In the genomic region with DNA sequence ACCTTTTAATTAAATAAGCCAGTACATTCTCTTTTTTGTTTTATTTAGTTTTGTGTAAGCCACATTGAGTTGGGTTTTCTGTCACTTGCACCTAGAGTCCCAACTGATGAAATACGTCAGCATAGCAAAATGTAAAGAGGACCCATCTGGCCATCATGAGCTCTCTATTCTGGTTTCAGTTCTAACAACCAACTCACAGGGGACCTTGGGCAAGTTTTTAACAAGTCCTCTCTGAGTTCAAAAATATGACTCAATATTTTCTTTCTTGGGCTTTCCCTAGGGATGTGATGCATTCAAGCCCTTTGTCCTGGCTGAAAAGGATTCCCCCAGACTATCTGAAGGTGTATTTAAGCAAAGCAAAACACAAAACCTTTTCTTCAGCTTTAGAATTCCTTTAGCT, we compare ENCODE assay signal across 10 cellular contexts. TPM values are rescaled to one million over a fixed set of nuclear protein-coding genes. Genes with fewer than 3 reads are reported as not detected.
DNase-seq lines count a peak whose midpoint lies in the region; ATAC-seq and TF ChIP-seq lines count a peak whose summit lies in the region.
"Had no signal": no experiment of that assay in that cellular context is flagged by ENCODE, and none has a peak within 500 bp of the region (broad histone marks: within the 10 kb centered on the region; RNA-seq: fewer than 3 reads in every experiment).

No MANE protein-coding gene starts in this region.

- DNase-seq in sciatic nerve (ENCODE audit: low spot score) (no peak), activated gamma-delta T cell (lab: John Stamatoyannopoulos, UW) (no peak), brain microvascular endothelial cell (no peak), G401 (ENCODE audit: low spot score) (no peak)
- DNase-seq: activated effector memory CD4-positive, alpha-beta T cell treated with Interleukin-2 at 50 U/mL for 16 hours had no signal

- peak overlapping the region; percentile 49; the same call in 1 of the 2 replicates for H3K9ac ChIP-seq in BLaER1

- peak overlapping the region; percentile 74 for H3K27ac ChIP-seq in BLaER1
- no peak overlapping the region for H3K27ac ChIP-seq in brain microvascular endothelial cell
- H3K27ac ChIP-seq: neutrophil had no signal

- H3K4me1 ChIP-seq in BLaER1: peaks cover 50% of the 10 kb centered on the region

- peak overlapping the region; percentile 74 for H3K4me2 ChIP-seq in BLaER1

- peaks cover 14% of the 10 kb centered on the region for H3K9me3 ChIP-seq in BLaER1
- H3K9me3 ChIP-seq: neutrophil had no signal

- no peaks in the 10 kb centered on the region for H3K27me3 ChIP-seq in BLaER1
- H3K27me3 ChIP-seq in brain microvascular endothelial cell (replicated peaks): no peaks in the 10 kb centered on the region
- H3K27me3 ChIP-seq: neutrophil had no signal

- H4K20me1 ChIP-seq in BLaER1: no peaks in the 10 kb centered on the region

- ATAC-seq in GM19035 (IDR thresholded peaks at IDR 0.05; ENCODE audit: unreplicated experiment) (peak; percentile 95), HG02623 (IDR thresholded peaks at IDR 0.05; ENCODE audit: unreplicated experiment) (peak; percentile 93), HG03520 (IDR thresholded peaks at IDR 0.05; ENCODE audit: unreplicated experiment) (peak; percentile 85), sciatic nerve (no peak)

- H3K36me3 ChIP-seq in BLaER1 (0 out of 2 replicates have a peak, but pooled peaks cover under 1% of the 10 kb centered on the region), brain microvascular endothelial cell (replicated peaks) (no peaks in the 10 kb centered on the region)
- H3K36me3 ChIP-seq: neutrophil had no signal

- TF ChIP-seq CTCF in brain microvascular endothelial cell (IDR thresholded peaks at IDR 0.05; ENCODE audit: low read depth, low read length, missing control alignments): no peak

- in situ Hi-C loops in brain microvascular endothelial cell (cut with HindIII; ENCODE audit: low pct_ligation_motif_present, low sequenced_read_pairs): loop anchor here (25.0 kb wide), 1 partner anchor 325 kb away; no protein-coding TSS in a partner anchor
- in situ Hi-C loops in G401 (cut with HindIII; ENCODE audit: low sequenced_read_pairs): loop anchor here (25.0 kb wide), 1 partner anchor 325 kb away; no protein-coding TSS in a partner anchor

- intact Hi-C loops in sciatic nerve (cut with DNase I): no loop called here

- no peak overlapping the region; the same call in 1 of the 2 replicates for H3K4me3 ChIP-seq in BLaER1
- H3K4me3 ChIP-seq in brain microvascular endothelial cell (ENCODE audit: low read depth, low read length): no peak overlapping the region

RNA-seq across cellular contexts. Expression of a gene that starts 32.9 kb away (rescaled TPM):
- total RNA-seq in sciatic nerve: 4.5 TPM
- total RNA-seq in G401 (2014; rRNA removed; shearing (Covaris generic)): 12.8 and 14.8 TPM in 2 replicates
